Comparison of ENCODE assay signal across 8 cellular contexts in genomic region chr22:19447388-19448075, GRCh38. TPM values are rescaled to one million over a fixed set of nuclear protein-coding genes. Genes with fewer than 3 reads are reported as not detected.
A peak's percentile ranks its signal among the peaks of the same experiment; 100 is the strongest.
DNase-seq lines count a peak whose midpoint lies in the region; ATAC-seq, FAIRE-seq and TF ChIP-seq lines count a peak whose summit lies in the region.

Gene C22orf39, minus strand, starts transcription at chr22:19447711. Its CDS starts 23 bp downstream, at chr22:19447688.

- DNase-seq in GM12892 (ENCODE audit: insufficient read length) (peak; percentile 91), NCI-H146 treated with DMSO at 0.1 percent for 48 hours (lab: John Stamatoyannopoulos, UW; ENCODE audit: unreplicated experiment) (peak; percentile 85), amniotic stem cell (lab: John Stamatoyannopoulos, UW) (peak; percentile 75), left ventricle myocardium inferior (peak; percentile 89), progenitor cell of endocrine pancreas (ENCODE audit: low spot score, unreplicated experiment) (peak; percentile 74), ureter (ENCODE audit: low spot score) (peak; percentile 94)

- intact Hi-C loops in T-helper 1 cell treated with Interleukin-12 subunit alpha and Interleukin-12 subunit beta and Interleukin-4 antibody, amounts not matched to agents 30 ng/mL and 1 ng/mL, for 36 hours (cut with micrococcal nuclease): loop anchor here (1.0 kb wide), 7 partner anchors 15 to 325 kb away; partner anchors contain the start of genes CDC45, CLTCL1, DGCR2 and ESS2
- intact Hi-C loops in left ventricle myocardium inferior (cut with micrococcal nuclease): no loop called here

- peak within 1 kb of the TSS; percentile 98 for H3K27ac Mint-ChIP-seq in progenitor cell of endocrine pancreas

- H3K4me1 Mint-ChIP-seq in progenitor cell of endocrine pancreas (ENCODE audit: low read depth): peaks cover 18% of the 10 kb centered on the region

- H3K9me3 ChIP-seq in left ventricle myocardium inferior (replicated peaks): no peaks in the 10 kb centered on the region

- peak within 1 kb of the TSS; percentile 90 for H3K4me3 ChIP-seq in left ventricle myocardium inferior

- H3K27me3 ChIP-seq in left ventricle myocardium inferior (ENCODE audit: low read depth): no peaks in the 10 kb centered on the region

- no peaks in the 10 kb centered on the region for H3K27me3 Mint-ChIP-seq in progenitor cell of endocrine pancreas

- TF ChIP-seq CTCF in left ventricle myocardium inferior (IDR thresholded peaks at IDR 0.05; ENCODE audit: borderline replicate concordance) (no peak), progenitor cell of endocrine pancreas (IDR thresholded peaks at IDR 0.05; ENCODE audit: unreplicated experiment) (no peak)

- H3K4me3 Mint-ChIP-seq in progenitor cell of endocrine pancreas (ENCODE audit: low read depth): peak within 1 kb of the TSS; percentile 96

- peaks cover 5% of the 10 kb centered on the region for H3K36me3 Mint-ChIP-seq in progenitor cell of endocrine pancreas (ENCODE audit: insufficient read depth)

- TF ChIP-seq POLR2A in GM12892 (IDR thresholded peaks at IDR 0.05; ENCODE audit: low read depth, low read length): peak; percentile 78; the same call in 1 of the 2 replicates

- peak within 1 kb of the TSS; percentile 97 for H3K27ac ChIP-seq in left ventricle myocardium inferior (replicated peaks)

- peak; percentile 79 for ATAC-seq in HG02852 (IDR thresholded peaks at IDR 0.05; ENCODE audit: unreplicated experiment)

- FAIRE-seq in GM12892 (lab: Jason Lieb, UNC): peak; percentile 94

- H3K9me3 Mint-ChIP-seq in progenitor cell of endocrine pancreas (ENCODE audit: low read depth): no peaks in the 10 kb centered on the region

- H3K36me3 ChIP-seq in left ventricle myocardium inferior: peaks cover 37% of the 10 kb centered on the region

- H3K4me1 ChIP-seq in left ventricle myocardium inferior: peaks cover 62% of the 10 kb centered on the region

RNA-seq across cellular contexts. Expression of gene C22orf39, which starts in this region (rescaled TPM):
- 29.1 TPM for polyA plus RNA-seq in GM12892 (2012; ENCODE audit: missing spikeins)
- total RNA-seq in T-helper 1 cell treated with Interleukin-12 subunit alpha and Interleukin-12 subunit beta and Interleukin-4 antibody, amounts not matched to agents 30 ng/mL and 1 ng/mL, for 36 hours: 29.6 and 33.0 TPM in 2 replicates
- total RNA-seq in left ventricle myocardium inferior (76.2 TPM), progenitor cell of endocrine pancreas (28.8 and 33.7 TPM in 2 replicates), ureter (31.5 TPM)

Comparison
In these comparisons a context has a peak if more than half of its experiments do, and no peak if none do; other contexts are left out.
1. Peak in every context shown above with its lines: DNase-seq, ATAC-seq, H3K4me3 ChIP-seq and H3K27ac ChIP-seq.